Comparison of ENCODE assay signal across 1 cellular context in the genomic region with DNA sequence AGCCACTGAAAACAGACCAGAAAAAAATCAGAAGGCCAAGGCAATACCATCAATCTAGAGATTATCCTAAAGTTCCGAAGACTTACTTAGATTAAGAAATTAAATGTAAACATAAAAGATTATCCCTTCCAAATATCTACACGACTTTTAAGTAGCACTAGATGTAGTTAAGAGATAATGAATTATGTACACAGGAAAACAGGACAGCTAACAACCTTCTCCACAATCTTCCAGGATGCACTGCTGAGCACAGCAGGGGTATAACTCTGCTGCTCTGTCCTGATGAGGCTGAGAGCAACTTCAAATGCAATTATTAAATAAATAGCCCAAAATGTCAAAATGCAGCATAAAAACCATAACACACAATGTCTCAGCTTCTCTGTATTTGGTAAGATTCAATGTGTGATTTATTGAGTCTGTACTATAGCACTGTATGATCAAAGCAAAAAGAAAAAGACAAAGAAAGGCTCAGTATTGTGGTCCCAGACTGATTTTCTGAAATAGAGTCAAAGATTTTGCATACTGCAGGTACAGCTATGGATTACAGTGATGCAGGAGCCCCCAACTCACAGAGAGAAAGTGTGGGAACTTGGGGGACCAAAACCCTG.
TF ChIP-seq lines count a peak whose summit lies in the region.

No MANE protein-coding gene starts in this region.

TF ChIP-seq in GM23338, 12 proteins besides CTCF, POLR2A, EP300 and RAD21 (continued from another document):
- TF ChIP-seq, protein P1, sequence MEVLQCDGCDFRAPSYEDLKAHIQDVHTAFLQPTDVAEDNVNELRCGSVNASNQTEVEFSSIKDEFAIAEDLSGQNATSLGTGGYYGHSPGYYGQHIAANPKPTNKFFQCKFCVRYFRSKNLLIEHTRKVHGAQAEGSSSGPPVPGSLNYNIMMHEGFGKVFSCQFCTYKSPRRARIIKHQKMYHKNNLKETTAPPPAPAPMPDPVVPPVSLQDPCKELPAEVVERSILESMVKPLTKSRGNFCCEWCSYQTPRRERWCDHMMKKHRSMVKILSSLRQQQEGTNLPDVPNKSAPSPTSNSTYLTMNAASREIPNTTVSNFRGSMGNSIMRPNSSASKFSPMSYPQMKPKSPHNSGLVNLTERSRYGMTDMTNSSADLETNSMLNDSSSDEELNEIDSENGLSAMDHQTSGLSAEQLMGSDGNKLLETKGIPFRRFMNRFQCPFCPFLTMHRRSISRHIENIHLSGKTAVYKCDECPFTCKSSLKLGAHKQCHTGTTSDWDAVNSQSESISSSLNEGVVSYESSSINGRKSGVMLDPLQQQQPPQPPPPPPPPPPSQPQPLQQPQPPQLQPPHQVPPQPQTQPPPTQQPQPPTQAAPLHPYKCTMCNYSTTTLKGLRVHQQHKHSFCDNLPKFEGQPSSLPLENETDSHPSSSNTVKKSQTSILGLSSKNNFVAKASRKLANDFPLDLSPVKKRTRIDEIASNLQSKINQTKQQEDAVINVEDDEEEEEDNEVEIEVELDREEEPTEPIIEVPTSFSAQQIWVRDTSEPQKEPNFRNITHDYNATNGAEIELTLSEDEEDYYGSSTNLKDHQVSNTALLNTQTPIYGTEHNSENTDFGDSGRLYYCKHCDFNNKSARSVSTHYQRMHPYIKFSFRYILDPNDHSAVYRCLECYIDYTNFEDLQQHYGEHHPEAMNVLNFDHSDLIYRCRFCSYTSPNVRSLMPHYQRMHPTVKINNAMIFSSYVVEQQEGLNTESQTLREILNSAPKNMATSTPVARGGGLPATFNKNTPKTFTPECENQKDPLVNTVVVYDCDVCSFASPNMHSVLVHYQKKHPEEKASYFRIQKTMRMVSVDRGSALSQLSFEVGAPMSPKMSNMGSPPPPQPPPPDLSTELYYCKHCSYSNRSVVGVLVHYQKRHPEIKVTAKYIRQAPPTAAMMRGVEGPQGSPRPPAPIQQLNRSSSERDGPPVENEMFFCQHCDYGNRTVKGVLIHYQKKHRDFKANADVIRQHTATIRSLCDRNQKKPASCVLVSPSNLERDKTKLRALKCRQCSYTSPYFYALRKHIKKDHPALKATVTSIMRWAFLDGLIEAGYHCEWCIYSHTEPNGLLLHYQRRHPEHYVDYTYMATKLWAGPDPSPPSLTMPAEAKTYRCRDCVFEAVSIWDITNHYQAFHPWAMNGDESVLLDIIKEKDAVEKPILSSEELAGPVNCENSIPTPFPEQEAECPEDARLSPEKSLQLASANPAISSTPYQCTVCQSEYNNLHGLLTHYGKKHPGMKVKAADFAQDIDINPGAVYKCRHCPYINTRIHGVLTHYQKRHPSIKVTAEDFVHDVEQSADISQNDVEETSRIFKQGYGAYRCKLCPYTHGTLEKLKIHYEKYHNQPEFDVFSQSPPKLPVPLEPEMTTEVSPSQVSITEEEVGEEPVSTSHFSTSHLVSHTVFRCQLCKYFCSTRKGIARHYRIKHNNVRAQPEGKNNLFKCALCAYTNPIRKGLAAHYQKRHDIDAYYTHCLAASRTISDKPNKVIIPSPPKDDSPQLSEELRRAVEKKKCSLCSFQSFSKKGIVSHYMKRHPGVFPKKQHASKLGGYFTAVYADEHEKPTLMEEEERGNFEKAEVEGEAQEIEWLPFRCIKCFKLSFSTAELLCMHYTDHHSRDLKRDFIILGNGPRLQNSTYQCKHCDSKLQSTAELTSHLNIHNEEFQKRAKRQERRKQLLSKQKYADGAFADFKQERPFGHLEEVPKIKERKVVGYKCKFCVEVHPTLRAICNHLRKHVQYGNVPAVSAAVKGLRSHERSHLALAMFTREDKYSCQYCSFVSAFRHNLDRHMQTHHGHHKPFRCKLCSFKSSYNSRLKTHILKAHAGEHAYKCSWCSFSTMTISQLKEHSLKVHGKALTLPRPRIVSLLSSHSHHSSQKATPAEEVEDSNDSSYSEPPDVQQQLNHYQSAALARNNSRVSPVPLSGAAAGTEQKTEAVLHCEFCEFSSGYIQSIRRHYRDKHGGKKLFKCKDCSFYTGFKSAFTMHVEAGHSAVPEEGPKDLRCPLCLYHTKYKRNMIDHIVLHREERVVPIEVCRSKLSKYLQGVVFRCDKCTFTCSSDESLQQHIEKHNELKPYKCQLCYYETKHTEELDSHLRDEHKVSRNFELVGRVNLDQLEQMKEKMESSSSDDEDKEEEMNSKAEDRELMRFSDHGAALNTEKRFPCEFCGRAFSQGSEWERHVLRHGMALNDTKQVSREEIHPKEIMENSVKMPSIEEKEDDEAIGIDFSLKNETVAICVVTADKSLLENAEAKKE (CRISPR knock-in tag; IDR thresholded peaks at IDR 0.05) = no peak
- TF ChIP-seq, protein P2, sequence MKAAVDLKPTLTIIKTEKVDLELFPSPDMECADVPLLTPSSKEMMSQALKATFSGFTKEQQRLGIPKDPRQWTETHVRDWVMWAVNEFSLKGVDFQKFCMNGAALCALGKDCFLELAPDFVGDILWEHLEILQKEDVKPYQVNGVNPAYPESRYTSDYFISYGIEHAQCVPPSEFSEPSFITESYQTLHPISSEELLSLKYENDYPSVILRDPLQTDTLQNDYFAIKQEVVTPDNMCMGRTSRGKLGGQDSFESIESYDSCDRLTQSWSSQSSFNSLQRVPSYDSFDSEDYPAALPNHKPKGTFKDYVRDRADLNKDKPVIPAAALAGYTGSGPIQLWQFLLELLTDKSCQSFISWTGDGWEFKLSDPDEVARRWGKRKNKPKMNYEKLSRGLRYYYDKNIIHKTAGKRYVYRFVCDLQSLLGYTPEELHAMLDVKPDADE (IDR thresholded peaks at IDR 0.05) = no peak
- no peak for TF ChIP-seq ZNF331 (CRISPR knock-in tag; IDR thresholded peaks at IDR 0.05; ENCODE audit: low read depth)
- no peak for TF ChIP-seq ZNF114 (CRISPR knock-in tag; IDR thresholded peaks at IDR 0.05)
- no peak for TF ChIP-seq JUNB (IDR thresholded peaks at IDR 0.05; ENCODE audit: unreplicated experiment)
- TF ChIP-seq, protein P3, sequence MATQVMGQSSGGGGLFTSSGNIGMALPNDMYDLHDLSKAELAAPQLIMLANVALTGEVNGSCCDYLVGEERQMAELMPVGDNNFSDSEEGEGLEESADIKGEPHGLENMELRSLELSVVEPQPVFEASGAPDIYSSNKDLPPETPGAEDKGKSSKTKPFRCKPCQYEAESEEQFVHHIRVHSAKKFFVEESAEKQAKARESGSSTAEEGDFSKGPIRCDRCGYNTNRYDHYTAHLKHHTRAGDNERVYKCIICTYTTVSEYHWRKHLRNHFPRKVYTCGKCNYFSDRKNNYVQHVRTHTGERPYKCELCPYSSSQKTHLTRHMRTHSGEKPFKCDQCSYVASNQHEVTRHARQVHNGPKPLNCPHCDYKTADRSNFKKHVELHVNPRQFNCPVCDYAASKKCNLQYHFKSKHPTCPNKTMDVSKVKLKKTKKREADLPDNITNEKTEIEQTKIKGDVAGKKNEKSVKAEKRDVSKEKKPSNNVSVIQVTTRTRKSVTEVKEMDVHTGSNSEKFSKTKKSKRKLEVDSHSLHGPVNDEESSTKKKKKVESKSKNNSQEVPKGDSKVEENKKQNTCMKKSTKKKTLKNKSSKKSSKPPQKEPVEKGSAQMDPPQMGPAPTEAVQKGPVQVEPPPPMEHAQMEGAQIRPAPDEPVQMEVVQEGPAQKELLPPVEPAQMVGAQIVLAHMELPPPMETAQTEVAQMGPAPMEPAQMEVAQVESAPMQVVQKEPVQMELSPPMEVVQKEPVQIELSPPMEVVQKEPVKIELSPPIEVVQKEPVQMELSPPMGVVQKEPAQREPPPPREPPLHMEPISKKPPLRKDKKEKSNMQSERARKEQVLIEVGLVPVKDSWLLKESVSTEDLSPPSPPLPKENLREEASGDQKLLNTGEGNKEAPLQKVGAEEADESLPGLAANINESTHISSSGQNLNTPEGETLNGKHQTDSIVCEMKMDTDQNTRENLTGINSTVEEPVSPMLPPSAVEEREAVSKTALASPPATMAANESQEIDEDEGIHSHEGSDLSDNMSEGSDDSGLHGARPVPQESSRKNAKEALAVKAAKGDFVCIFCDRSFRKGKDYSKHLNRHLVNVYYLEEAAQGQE (IDR thresholded peaks at IDR 0.05; ENCODE audit: unreplicated experiment) = no peak
TF ChIP-seq in GM23338: peak in this region for 0.
